ENCODE assay signal across 1 cellular context in the genomic region with DNA sequence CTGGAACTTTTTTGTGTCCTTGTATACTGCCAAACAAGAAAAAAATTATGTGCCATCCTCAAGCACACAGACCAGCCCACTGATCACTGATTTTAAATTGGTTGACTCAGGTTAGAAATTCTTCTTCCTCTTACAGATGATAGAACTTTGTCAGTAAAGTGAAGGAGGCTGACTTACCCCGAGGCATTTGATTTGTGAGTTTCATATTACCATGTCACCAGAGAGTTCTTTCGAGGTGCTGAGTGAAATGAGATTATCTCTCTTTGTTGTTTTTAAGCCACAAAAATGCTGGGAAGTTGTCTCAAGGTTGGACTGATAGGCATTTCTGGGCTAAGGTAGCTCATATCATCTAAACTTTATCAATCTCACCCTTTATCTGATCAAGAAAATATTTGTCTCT.
TF ChIP-seq lines count a peak whose summit lies in the region.

No MANE protein-coding gene starts in this region.

TF ChIP-seq in SK-N-SH, 30 proteins besides CTCF, POLR2A, EP300 and RAD21 (continued from another document):
- no peak for TF ChIP-seq MEF2A (IDR thresholded peaks at IDR 0.05; ENCODE audit: borderline replicate concordance, low read depth)
- no peak for TF ChIP-seq RCOR1 (IDR thresholded peaks at IDR 0.05; ENCODE audit: low read length)
- no peak for TF ChIP-seq GABPA (IDR thresholded peaks at IDR 0.05; ENCODE audit: low read depth)
- TF ChIP-seq JUND (IDR thresholded peaks at IDR 0.05): no peak
- no peak for TF ChIP-seq YY1 (IDR thresholded peaks at IDR 0.05; ENCODE audit: low read depth)
- TF ChIP-seq TAF1 (IDR thresholded peaks at IDR 0.05; ENCODE audit: borderline replicate concordance, low read depth, low read length): no peak
- no peak for TF ChIP-seq ELF1 (IDR thresholded peaks at IDR 0.05)
- no peak for TF ChIP-seq TCF12 (IDR thresholded peaks at IDR 0.05)
- no peak for TF ChIP-seq FOSL2 (IDR thresholded peaks at IDR 0.05; ENCODE audit: borderline replicate concordance, low read depth)
- no peak for TF ChIP-seq NFIC (IDR thresholded peaks at IDR 0.05; ENCODE audit: borderline replicate concordance)
- TF ChIP-seq, protein P1, sequence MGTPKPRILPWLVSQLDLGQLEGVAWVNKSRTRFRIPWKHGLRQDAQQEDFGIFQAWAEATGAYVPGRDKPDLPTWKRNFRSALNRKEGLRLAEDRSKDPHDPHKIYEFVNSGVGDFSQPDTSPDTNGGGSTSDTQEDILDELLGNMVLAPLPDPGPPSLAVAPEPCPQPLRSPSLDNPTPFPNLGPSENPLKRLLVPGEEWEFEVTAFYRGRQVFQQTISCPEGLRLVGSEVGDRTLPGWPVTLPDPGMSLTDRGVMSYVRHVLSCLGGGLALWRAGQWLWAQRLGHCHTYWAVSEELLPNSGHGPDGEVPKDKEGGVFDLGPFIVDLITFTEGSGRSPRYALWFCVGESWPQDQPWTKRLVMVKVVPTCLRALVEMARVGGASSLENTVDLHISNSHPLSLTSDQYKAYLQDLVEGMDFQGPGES (IDR thresholded peaks at IDR 0.05; ENCODE audit: low read depth, low read length): no peak
- no peak for TF ChIP-seq MXI1 (IDR thresholded peaks at IDR 0.05; ENCODE audit: low read depth, low read length)
- TF ChIP-seq FOXM1 (IDR thresholded peaks at IDR 0.05; ENCODE audit: low read depth): no peak
